ENCODE assay signal across 8 cellular contexts in genomic region chr1:203006948-203007871, GRCh38. TPM values are rescaled to one million over a fixed set of nuclear protein-coding genes. Genes with fewer than 3 reads are reported as not detected.
DNase-seq lines count a peak whose midpoint lies in the region; TF ChIP-seq lines count a peak whose summit lies in the region.

Gene TMEM183A (plus strand): TSS chr1:203007374. CDS start chr1:203007466, 92 bp downstream.

- H3K9me3 Mint-ChIP-seq in nephron: no peaks in the 10 kb centered on the region
- no peaks in the 10 kb centered on the region for H3K9me3 Mint-ChIP-seq in stimulated activated naive CD8-positive, alpha-beta T cell treated with anti-CD3 and anti-CD28 coated beads, Interleukin-15, Interleukin-2, amounts not matched to agents 100 ng/mL and 50 ng/mL, for 24 hours

- H3K36me3 ChIP-seq in H7 (replicated peaks; ENCODE audit: control insufficient read depth, insufficient read depth, low read length) (peaks cover 8% of the 10 kb centered on the region), MG63 (peaks cover 33% of the 10 kb centered on the region)

- H3K9me3 ChIP-seq in MG63: no peaks in the 10 kb centered on the region

- peak within 1 kb of the TSS; percentile 87 to 98 (median 97) for H3K4me3 Mint-ChIP-seq in nephron
- peak within 1 kb of the TSS; percentile 96 for H3K4me3 Mint-ChIP-seq in stimulated activated naive CD8-positive, alpha-beta T cell treated with anti-CD3 and anti-CD28 coated beads, Interleukin-15, Interleukin-2, amounts not matched to agents 100 ng/mL and 50 ng/mL, for 24 hours

- peak within 1 kb of the TSS; percentile 93 to 98 (median 97) for H3K27ac Mint-ChIP-seq in nephron
- peak within 1 kb of the TSS; percentile 93 for H3K27ac Mint-ChIP-seq in stimulated activated naive CD8-positive, alpha-beta T cell treated with anti-CD3 and anti-CD28 coated beads, Interleukin-15, Interleukin-2, amounts not matched to agents 100 ng/mL and 50 ng/mL, for 24 hours

- H3K27me3 Mint-ChIP-seq in nephron (ENCODE audit: low read depth): no peaks in the 10 kb centered on the region
- no peaks in the 10 kb centered on the region for H3K27me3 Mint-ChIP-seq in stimulated activated naive CD8-positive, alpha-beta T cell treated with anti-CD3 and anti-CD28 coated beads, Interleukin-15, Interleukin-2, amounts not matched to agents 100 ng/mL and 50 ng/mL, for 24 hours

- H3K4me3 ChIP-seq in H7 (ENCODE audit: insufficient read depth, low read depth, low read length) (peak within 1 kb of the TSS; percentile 95), MG63 (peak within 1 kb of the TSS; percentile 94), fibroblast of the aortic adventitia (ENCODE audit: low read depth, low read length) (peak within 1 kb of the TSS; percentile 90)

- no peak for TF ChIP-seq CTCF in fibroblast of the aortic adventitia (IDR thresholded peaks at IDR 0.05; ENCODE audit: insufficient read depth, low read length)
- no peak for TF ChIP-seq CTCF in nephron (IDR thresholded peaks at IDR 0.05; ENCODE audit: unreplicated experiment in 3 of 3)

- peaks cover 34% of the 10 kb centered on the region for H3K36me3 Mint-ChIP-seq in nephron (ENCODE audit: low read depth)
- H3K36me3 Mint-ChIP-seq in stimulated activated naive CD8-positive, alpha-beta T cell treated with anti-CD3 and anti-CD28 coated beads, Interleukin-15, Interleukin-2, amounts not matched to agents 100 ng/mL and 50 ng/mL, for 24 hours (ENCODE audit: low read depth): peaks cover 23% of the 10 kb centered on the region

- H3K4me1 Mint-ChIP-seq in nephron: peaks cover 23% of the 10 kb centered on the region
- H3K4me1 Mint-ChIP-seq in stimulated activated naive CD8-positive, alpha-beta T cell treated with anti-CD3 and anti-CD28 coated beads, Interleukin-15, Interleukin-2, amounts not matched to agents 100 ng/mL and 50 ng/mL, for 24 hours (ENCODE audit: low read depth): peaks cover 34% of the 10 kb centered on the region

- H3K27me3 ChIP-seq in H7 (ENCODE audit: control insufficient read depth, insufficient read depth, low read length) (no peaks in the 10 kb centered on the region), MG63 (no peaks in the 10 kb centered on the region)

- peak; percentile 99 for DNase-seq in ELF-1 (ENCODE audit: low read depth, low spot score)
- peak; percentile 94 for DNase-seq in H7
- peak; percentile 98 for DNase-seq in MG63
- DNase-seq in SHP77 treated with DMSO at 0.1 percent for 48 hours (lab: John Stamatoyannopoulos, UW): peak; percentile 93
- DNase-seq in activated effector memory CD4-positive, alpha-beta T cell treated with anti-CD3 and anti-CD28 coated beads, Interleukin-2, amount 50 U/mL, for 16 hours: peak; percentile 98
- peak; percentile 97 for DNase-seq in fibroblast of the aortic adventitia (ENCODE audit: low read depth)

RNA-seq across cellular contexts. Expression of gene TMEM183A, which starts in this region (rescaled TPM):
- total RNA-seq in H7 (2014; rRNA removed; shearing (Covaris generic)): 164 and 193 TPM in 2 replicates
- 123 and 153 TPM in 2 replicates for total RNA-seq in MG63 (2014; rRNA removed; shearing (Covaris generic); ENCODE audit: low replicate concordance)
- 76.2 and 118 TPM in 2 replicates for total RNA-seq in fibroblast of the aortic adventitia (ENCODE audit: low replicate concordance)

Comparison
In these comparisons a context has a peak if more than half of its experiments do, and no peak if none do; other contexts are left out.
1. Peak in every context shown above with its lines: DNase-seq and H3K4me3 ChIP-seq.